19 cellular contexts compared by ENCODE assay signal in genomic region chr6:107988570-107988969, GRCh38.
"Had no signal": no experiment of that assay in that cellular context is flagged by ENCODE, and none has a peak within 500 bp of the region (broad histone marks: within the 10 kb centered on the region; RNA-seq: fewer than 3 reads in every experiment).

No MANE protein-coding gene starts in this region.

- H3K36me3 ChIP-seq: left lung, lower lobe of right lung, right lobe of liver, thoracic aorta, transverse colon had no signal

- H3K4me3 Mint-ChIP-seq: dendritic cell treated with granulocyte-macrophage colony-stimulating factor and Interleukin-4, amounts not matched to agents 40 ng/mL and 50 ng/mL, for 4 days; effector memory CD8-positive, alpha-beta T cell; immature natural killer cell; memory B cell; natural killer cell treated with Interleukin-12 subunit alpha and Interleukin-12 subunit beta and Interleukin-15 and Interleukin-18, amount 100 ng/mL, for 72 hours; stimulated activated memory B cell treated with anti-CD40 and anti-IgM and Interleukin-4, amounts not matched to agents 10 μg/mL and 1 μg/mL and 100 μg/mL, for 72 hours; stimulated activated naive CD8-positive, alpha-beta T cell treated with anti-CD3 and anti-CD28 coated beads, Interleukin-15, amount 100 ng/mL, for 72 hours had no signal

- H3K9me3 Mint-ChIP-seq: dendritic cell treated with granulocyte-macrophage colony-stimulating factor and Interleukin-4, amounts not matched to agents 40 ng/mL and 50 ng/mL, for 4 days; effector memory CD8-positive, alpha-beta T cell; immature natural killer cell; memory B cell; natural killer cell treated with Interleukin-12 subunit alpha and Interleukin-12 subunit beta and Interleukin-15 and Interleukin-18, amount 100 ng/mL, for 72 hours; stimulated activated naive CD8-positive, alpha-beta T cell treated with anti-CD3 and anti-CD28 coated beads, Interleukin-15, amount 100 ng/mL, for 72 hours had no signal

- H3K9me3 ChIP-seq: left lung, lower lobe of right lung, psoas muscle, right lobe of liver, thoracic aorta, transverse colon had no signal

- H3K27ac Mint-ChIP-seq: dendritic cell treated with granulocyte-macrophage colony-stimulating factor and Interleukin-4, amounts not matched to agents 40 ng/mL and 50 ng/mL, for 4 days; effector memory CD8-positive, alpha-beta T cell; immature natural killer cell; memory B cell; stimulated activated memory B cell treated with anti-CD40 and anti-IgM and Interleukin-4, amounts not matched to agents 10 μg/mL and 1 μg/mL and 100 μg/mL, for 72 hours had no signal

- H3K27me3 ChIP-seq: foreskin keratinocyte, left lung, right lobe of liver, transverse colon had no signal

- H3K27me3 Mint-ChIP-seq: dendritic cell treated with granulocyte-macrophage colony-stimulating factor and Interleukin-4, amounts not matched to agents 40 ng/mL and 50 ng/mL, for 4 days; stimulated activated naive CD8-positive, alpha-beta T cell treated with anti-CD3 and anti-CD28 coated beads, Interleukin-15, amount 100 ng/mL, for 72 hours had no signal

- DNase-seq: cerebellar nuclear complex; effector memory CD8-positive, alpha-beta T cell; erythroblast; foreskin keratinocyte; immature natural killer cell; left lung; lower lobe of right lung; midbrain; psoas muscle; retina; right lobe of liver; stimulated activated CD4-positive, alpha-beta T cell treated with anti-CD3 and anti-CD28 coated beads, Interleukin-4, amount 100 ng/mL, for 24 hours; stimulated activated naive CD8-positive, alpha-beta T cell treated with anti-CD3 and anti-CD28 coated beads, Interleukin-15, amount 100 ng/mL, for 72 hours; transverse colon had no signal

- H3K4me1 Mint-ChIP-seq: stimulated activated naive CD8-positive, alpha-beta T cell treated with anti-CD3 and anti-CD28 coated beads, Interleukin-15, amount 100 ng/mL, for 72 hours had no signal

- H3K36me3 Mint-ChIP-seq: immature natural killer cell; memory B cell; natural killer cell treated with Interleukin-12 subunit alpha and Interleukin-12 subunit beta and Interleukin-15 and Interleukin-18, amount 100 ng/mL, for 72 hours; stimulated activated memory B cell treated with anti-CD40 and anti-IgM and Interleukin-4, amounts not matched to agents 10 μg/mL and 1 μg/mL and 100 μg/mL, for 72 hours had no signal

- H3K4me3 ChIP-seq: left lung, lower lobe of right lung, psoas muscle, right lobe of liver, thoracic aorta, transverse colon had no signal

- H3K27ac ChIP-seq: foreskin keratinocyte, left lung, lower lobe of right lung, psoas muscle, right lobe of liver, thoracic aorta, transverse colon had no signal

- H3K4me1 ChIP-seq: left lung, lower lobe of right lung, psoas muscle, right lobe of liver, transverse colon had no signal
